Comparison of ENCODE assay signal across 10 cellular contexts in the genomic region with DNA sequence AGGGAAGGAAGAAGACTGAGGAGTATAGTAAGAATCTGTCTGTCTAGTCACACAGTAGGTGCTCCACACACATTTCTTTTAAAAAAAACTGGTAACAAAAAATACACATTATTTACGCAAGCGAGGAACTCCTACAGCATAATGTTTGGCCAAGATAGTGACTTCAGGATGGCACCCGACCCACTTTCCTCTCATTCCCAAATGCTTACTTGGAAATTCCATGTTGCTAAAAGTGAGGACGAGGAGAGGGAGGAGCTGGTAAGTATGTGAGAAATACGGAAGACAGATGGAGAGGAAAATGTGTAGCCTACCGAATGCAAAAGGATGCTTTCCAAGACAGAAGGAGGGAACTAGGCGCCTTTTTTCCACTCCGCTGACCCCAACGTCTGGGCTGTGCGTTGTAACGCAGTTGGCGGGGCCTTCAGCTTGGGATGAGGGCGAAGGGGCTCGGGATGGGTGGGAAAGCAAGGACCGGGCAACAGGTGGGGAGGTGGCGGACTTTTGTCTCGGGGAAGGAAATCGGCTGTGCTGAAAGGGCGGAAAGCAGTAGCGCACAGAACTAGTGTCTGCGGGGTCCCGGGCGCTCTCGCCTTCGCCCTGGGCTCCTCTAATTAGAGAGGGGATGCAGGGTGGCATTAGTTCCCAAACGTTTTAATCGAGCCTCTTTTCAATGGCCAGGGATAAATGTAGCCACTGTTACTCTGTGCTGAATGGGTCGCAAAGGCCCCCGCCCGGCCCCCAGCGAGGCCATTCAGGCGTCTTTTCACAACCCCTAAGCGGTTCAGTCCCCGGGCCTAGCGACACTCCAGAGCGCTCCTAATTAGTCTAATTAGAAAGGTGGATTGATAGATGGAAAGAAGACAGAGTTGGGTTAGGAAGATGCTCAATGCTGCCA. TPM values are rescaled to one million over a fixed set of nuclear protein-coding genes. Genes with fewer than 3 reads are reported as not detected.
A peak's percentile ranks its signal among the peaks of the same experiment; 100 is the strongest.
DNase-seq lines count a peak whose midpoint lies in the region; ATAC-seq and TF ChIP-seq lines count a peak whose summit lies in the region.
"Had no signal": no experiment of that assay in that cellular context is flagged by ENCODE, and none has a peak within 500 bp of the region (broad histone marks: within the 10 kb centered on the region; RNA-seq: fewer than 3 reads in every experiment).

No MANE protein-coding gene starts in this region.

- H3K36me3 ChIP-seq in H7 (replicated peaks; ENCODE audit: control insufficient read depth, insufficient read depth, low read length) (no peaks in the 10 kb centered on the region), mammary epithelial cell (ENCODE audit: insufficient read depth, low read length) (no peaks in the 10 kb centered on the region)

- H3K4me2 ChIP-seq in mammary epithelial cell (ENCODE audit: insufficient read depth, low read depth, low read length): peak overlapping the region; percentile 76

- peaks cover 74% of the 10 kb centered on the region for H3K27me3 ChIP-seq in H7 (ENCODE audit: control insufficient read depth, insufficient read depth, low read length)
- peaks cover 15% of the 10 kb centered on the region for H3K27me3 ChIP-seq in mammary epithelial cell (ENCODE audit: insufficient read depth, low read length)

- TF ChIP-seq CTCF in AG04449 (IDR thresholded peaks at IDR 0.05; ENCODE audit: insufficient read depth, low read length, missing control alignments): no peak
- TF ChIP-seq CTCF in mammary epithelial cell (conservative IDR thresholded peaks at IDR 0.05 in 1 of 2, IDR thresholded peaks at IDR 0.05 in 1 of 2; ENCODE audit: extremely low read depth in 1 of 2, insufficient read depth in 1 of 2, low read depth in 1 of 2, low read length in 2 of 2): no peak

- CTCF ChIA-PET in AG04449 (lab: Yijun Ruan, JAX): interaction anchor here (0.9 to 6.5 kb wide), 4 partner anchors 15 to 124 kb away, joined by 3 to 43 read pairs (median 8); no protein-coding TSS in a partner anchor
- CTCF ChIA-PET in mammary epithelial cell (lab: Charles Lee; ENCODE audit: low non-redundant PET): no interaction called here

- DNase-seq in AG04449 (ENCODE audit: low read depth, low spot score) (no peak), H7 (peak; percentile 70), mammary epithelial cell (no peak), naive B cell (no peak), NCI-H1436 treated with DMSO at 0.1 percent for 48 hours (lab: John Stamatoyannopoulos, UW) (no peak), HT-29 (ENCODE audit: low spot score) (no peak), NCI-H1417 treated with DMSO at 0.1 percent for 48 hours (lab: John Stamatoyannopoulos, UW) (no peak)
- no peak for DNase-seq in activated effector memory CD4-positive, alpha-beta T cell treated with Interleukin-2 at 50 U/mL for 16 hours
- DNase-seq: activated CD8-positive, alpha-beta memory T cell treated with anti-CD3 and anti-CD28 coated beads, Interleukin-2, amount 50 U/mL, for 48 hours; NCI-H510A treated with DMSO at 0.1 percent for 48 hours had no signal

- 34% methylated on average over 19 of the region's 36 CpGs for WGBS in mammary epithelial cell (ENCODE audit: low coverage, missing lambda C conversion rate)

- H3K9me3 ChIP-seq in mammary epithelial cell (replicated peaks; ENCODE audit: insufficient read depth, low read length): no peaks in the 10 kb centered on the region

- peaks cover 16% of the 10 kb centered on the region for H3K4me1 ChIP-seq in mammary epithelial cell (ENCODE audit: insufficient read depth, low read length)

- H2AFZ ChIP-seq in mammary epithelial cell (ENCODE audit: low read depth, low read length): peak overlapping the region; percentile 88

- H3K4me1 Mint-ChIP-seq in naive B cell: peaks cover 9 to 19% (median 14%) of the 10 kb centered on the region in 3 donors

- H3K27ac ChIP-seq in mammary epithelial cell (ENCODE audit: insufficient read depth, low read depth, low read length): no peak overlapping the region

- dilution Hi-C loops in mammary epithelial cell (cut with HindIII; ENCODE audit: low sequenced_read_pairs): no loop called here

- peak overlapping the region; percentile 55 to 80 (median 66) for H3K4me3 Mint-ChIP-seq in naive B cell

- no peaks in the 10 kb centered on the region for H4K20me1 ChIP-seq in mammary epithelial cell (ENCODE audit: insufficient read depth, low read length)

- no peaks in the 10 kb centered on the region for H3K79me2 ChIP-seq in mammary epithelial cell (ENCODE audit: insufficient read depth, low read length)

- H3K27me3 Mint-ChIP-seq in naive B cell: peaks cover 52 to 78% (median 64%) of the 10 kb centered on the region in 3 donors

- intact Hi-C loops in mammary epithelial cell (cut with micrococcal nuclease): no loop called here

- H3K9ac ChIP-seq in mammary epithelial cell (ENCODE audit: insufficient read depth, low read length): no peak overlapping the region

- H3K9me3 Mint-ChIP-seq in naive B cell: peaks cover 0 to 17% (median 3%) of the 10 kb centered on the region in 7 donors

- H3K27ac Mint-ChIP-seq in naive B cell: peak overlapping the region in 4 of 6 donors; percentile 24 to 94 (median 73)

- POLR2A ChIA-PET in AG04449 (lab: Yijun Ruan, JAX): interaction anchor here (1.3 to 2.9 kb wide), 2 partner anchors 13 to 123 kb away, joined by 3 to 16 read pairs; partner anchors contain the start of gene FOXD1

- H3K4me3 ChIP-seq in AG04449 (ENCODE audit: low read depth, low read length): peak overlapping the region; percentile 55
- H3K4me3 ChIP-seq in H7 (ENCODE audit: insufficient read depth, low read depth, low read length): peak overlapping the region; percentile 41
- H3K4me3 ChIP-seq in mammary epithelial cell (replicated peaks in 1 of 3; ENCODE audit: insufficient read depth in 1 of 3, low read depth in 2 of 3, low read length in 3 of 3): no peak overlapping the region

- in situ Hi-C loops in mammary epithelial cell (cut with MboI; ENCODE audit: low sequenced_read_pairs in 2 of 2): loop anchor here in 1 of 2 donors (25.0 kb wide), 1 partner anchor 224 kb away; no protein-coding TSS in a partner anchor

- peaks cover 0 to 14% of the 10 kb centered on the region in 2 donors for H3K36me3 Mint-ChIP-seq in naive B cell

- no TSS peak for BruUV-seq in mammary epithelial cell (replicated peaks; lab: Mats Ljungman, UMichigan)

- ATAC-seq in naive B cell (ENCODE audit: low read depth in 2 of 2): no peak

RNA-seq across cellular contexts. Expression of gene FOXD1, which starts 12.7 kb away (rescaled TPM):
- total RNA-seq in H7 (2014; rRNA removed; shearing (Covaris generic)): 2.5 and 2.6 TPM in 2 replicates
- total RNA-seq in mammary epithelial cell: 10 to 100 TPM in 1 of 2 donors, 1 to 10 TPM in 1; 1.2 to 58.1 TPM
- polyA plus RNA-seq in mammary epithelial cell: 4.3 TPM
- polyA minus RNA-seq in mammary epithelial cell: 6.3 TPM
- polyA plus RNA-seq in naive B cell (ENCODE audit: low read depth in 6 of 6): not detected
- 0.20 and 0.31 TPM in 2 replicates for total RNA-seq in HT-29 (2014; rRNA removed; shearing (Covaris generic))

Comparison
In these comparisons a context has a peak if more than half of its experiments do, and no peak if none do; other contexts are left out.
1. H3K4me3 ChIP-seq: peak in AG04449 (single experiment) and H7 (single experiment); none in mammary epithelial cell (0 of 3).